In the genomic region with DNA sequence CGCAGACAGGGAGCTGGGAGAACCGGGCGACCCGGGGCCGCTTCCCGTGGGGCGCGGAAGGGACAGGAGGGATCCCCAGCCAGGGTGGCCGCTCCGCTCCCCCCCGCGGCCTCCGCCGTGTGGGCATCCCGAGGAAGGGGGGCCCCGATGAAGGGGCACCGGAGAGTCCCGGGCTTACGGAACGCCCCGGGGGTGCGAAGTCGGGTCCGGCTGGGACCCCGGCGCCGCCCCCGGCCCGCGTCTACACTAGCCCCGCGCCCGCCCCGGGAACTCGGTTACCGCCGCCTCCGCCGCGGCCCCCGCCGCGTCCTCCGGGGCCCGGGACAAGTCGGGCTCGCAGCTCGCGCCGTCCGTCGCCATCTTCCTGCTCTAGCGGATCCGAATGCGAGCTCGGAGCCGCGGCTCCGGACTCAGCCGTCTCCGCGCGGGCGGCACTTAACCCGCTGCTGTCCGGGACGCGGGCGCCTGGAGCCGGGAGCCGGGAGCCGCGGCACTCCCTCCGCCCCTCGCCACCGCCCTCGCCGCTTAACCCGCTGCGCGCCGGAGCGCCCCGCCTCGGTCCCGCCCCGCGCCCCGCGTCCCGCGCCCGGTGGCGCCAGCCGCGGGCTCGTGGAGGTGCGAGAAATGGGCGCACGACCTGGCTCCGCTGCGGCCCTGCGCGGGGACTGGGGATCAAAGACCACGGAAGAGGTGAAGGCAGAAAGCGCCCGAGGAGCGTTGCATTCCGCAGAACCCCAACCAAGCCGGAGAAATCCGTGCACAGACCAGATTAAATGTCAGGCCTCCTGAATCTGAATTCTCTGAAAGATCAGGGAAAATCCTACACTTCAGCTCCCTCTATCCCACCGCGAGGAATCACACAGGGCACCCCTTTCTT, we compare ENCODE assay signal across 8 cellular contexts. TPM values are rescaled to one million over a fixed set of nuclear protein-coding genes. Genes with fewer than 3 reads are reported as not detected.
A peak's percentile ranks its signal among the peaks of the same experiment; 100 is the strongest.
DNase-seq lines count a peak whose midpoint lies in the region; ATAC-seq and FAIRE-seq lines count a peak whose summit lies in the region.

A gene with protein sequence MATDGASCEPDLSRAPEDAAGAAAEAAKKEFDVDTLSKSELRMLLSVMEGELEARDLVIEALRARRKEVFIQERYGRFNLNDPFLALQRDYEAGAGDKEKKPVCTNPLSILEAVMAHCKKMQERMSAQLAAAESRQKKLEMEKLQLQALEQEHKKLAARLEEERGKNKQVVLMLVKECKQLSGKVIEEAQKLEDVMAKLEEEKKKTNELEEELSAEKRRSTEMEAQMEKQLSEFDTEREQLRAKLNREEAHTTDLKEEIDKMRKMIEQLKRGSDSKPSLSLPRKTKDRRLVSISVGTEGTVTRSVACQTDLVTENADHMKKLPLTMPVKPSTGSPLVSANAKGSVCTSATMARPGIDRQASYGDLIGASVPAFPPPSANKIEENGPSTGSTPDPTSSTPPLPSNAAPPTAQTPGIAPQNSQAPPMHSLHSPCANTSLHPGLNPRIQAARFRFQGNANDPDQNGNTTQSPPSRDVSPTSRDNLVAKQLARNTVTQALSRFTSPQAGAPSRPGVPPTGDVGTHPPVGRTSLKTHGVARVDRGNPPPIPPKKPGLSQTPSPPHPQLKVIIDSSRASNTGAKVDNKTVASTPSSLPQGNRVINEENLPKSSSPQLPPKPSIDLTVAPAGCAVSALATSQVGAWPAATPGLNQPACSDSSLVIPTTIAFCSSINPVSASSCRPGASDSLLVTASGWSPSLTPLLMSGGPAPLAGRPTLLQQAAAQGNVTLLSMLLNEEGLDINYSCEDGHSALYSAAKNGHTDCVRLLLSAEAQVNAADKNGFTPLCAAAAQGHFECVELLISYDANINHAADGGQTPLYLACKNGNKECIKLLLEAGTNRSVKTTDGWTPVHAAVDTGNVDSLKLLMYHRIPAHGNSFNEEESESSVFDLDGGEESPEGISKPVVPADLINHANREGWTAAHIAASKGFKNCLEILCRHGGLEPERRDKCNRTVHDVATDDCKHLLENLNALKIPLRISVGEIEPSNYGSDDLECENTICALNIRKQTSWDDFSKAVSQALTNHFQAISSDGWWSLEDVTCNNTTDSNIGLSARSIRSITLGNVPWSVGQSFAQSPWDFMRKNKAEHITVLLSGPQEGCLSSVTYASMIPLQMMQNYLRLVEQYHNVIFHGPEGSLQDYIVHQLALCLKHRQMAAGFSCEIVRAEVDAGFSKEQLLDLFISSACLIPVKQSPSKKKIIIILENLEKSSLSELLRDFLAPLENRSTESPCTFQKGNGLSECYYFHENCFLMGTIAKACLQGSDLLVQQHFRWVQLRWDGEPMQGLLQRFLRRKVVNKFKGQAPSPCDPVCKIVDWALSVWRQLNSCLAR (N-terminal part only) (minus strand): TSS at position 386 of the 877 bp plus-strand sequence. CDS start 26 bp downstream, at position 360.

- peak; percentile 10 for DNase-seq in EL
- DNase-seq in activated CD4-positive, alpha-beta T cell treated with anti-CD3 and anti-CD28 coated beads, Interleukin-2, amount 50 U/mL, for 48 hours = peak; percentile 1 to 6
- DNase-seq in fibroblast of peridontal ligament (ENCODE audit: extremely low read depth) = peak; percentile 72
- peak; percentile 70 for DNase-seq in myocyte (ENCODE audit: low read depth)
- peak; percentile 47 for DNase-seq in urothelium cell line (ENCODE audit: low spot score)
- no peak for DNase-seq in KG1 (lab: John Stamatoyannopoulos, UW)

- peak; percentile 52 for ATAC-seq in HG02885 (IDR thresholded peaks at IDR 0.05; ENCODE audit: poor library complexity, unreplicated experiment)
- ATAC-seq in GM21529 (IDR thresholded peaks at IDR 0.05; ENCODE audit: unreplicated experiment) = no peak

- FAIRE-seq in urothelium cell line (lab: Jason Lieb, UNC) = no peak

RNA-seq across cellular contexts. Expression of the gene that starts here (rescaled TPM):
- 3.1 and 6.1 TPM in 2 replicates for total RNA-seq in myocyte
- 0.83 TPM for polyA plus RNA-seq in myocyte (2012)
